Comparison of ENCODE assay signal across 10 cellular contexts in genomic region chr1:59025898-59026426, GRCh38.
A peak's percentile ranks its signal among the peaks of the same experiment; 100 is the strongest.
DNase-seq lines count a peak whose midpoint lies in the region; ATAC-seq and TF ChIP-seq lines count a peak whose summit lies in the region.
"Had no signal": no experiment of that assay in that cellular context is flagged by ENCODE, and none has a peak within 500 bp of the region (broad histone marks: within the 10 kb centered on the region; RNA-seq: fewer than 3 reads in every experiment).

No MANE protein-coding gene starts in this region.

- peaks cover 24% of the 10 kb centered on the region for H3K4me1 Mint-ChIP-seq in activated T-cell treated with anti-CD3 and anti-CD28 coated beads, Interleukin-2, amount 50 U/mL, for 24 hours (ENCODE audit: low read depth)
- H3K4me1 Mint-ChIP-seq in activated T-helper 17 cell treated with anti-CD3 and anti-CD28 coated beads, Interleukin-2, amount 50 U/mL, for 72 hours: peaks cover 9% of the 10 kb centered on the region
- H3K4me1 Mint-ChIP-seq in type B pancreatic cell (ENCODE audit: unreplicated experiment): peaks cover 10% of the 10 kb centered on the region

- TF ChIP-seq CTCF in type B pancreatic cell (conservative IDR thresholded peaks at IDR 0.05): no peak

- peaks cover 2% of the 10 kb centered on the region for H3K9me3 Mint-ChIP-seq in activated T-cell treated with anti-CD3 and anti-CD28 coated beads, Interleukin-2, amount 50 U/mL, for 24 hours
- H3K9me3 Mint-ChIP-seq in activated T-helper 17 cell treated with anti-CD3 and anti-CD28 coated beads, Interleukin-2, amount 50 U/mL, for 72 hours: no peaks in the 10 kb centered on the region
- H3K9me3 Mint-ChIP-seq in type B pancreatic cell: no peaks in the 10 kb centered on the region
- H3K9me3 Mint-ChIP-seq: CD8-positive, alpha-beta T cell; central memory CD8-positive, alpha-beta T cell had no signal

- H3K36me3 Mint-ChIP-seq in activated T-cell treated with anti-CD3 and anti-CD28 coated beads, Interleukin-2, amount 50 U/mL, for 24 hours (ENCODE audit: low read depth): no peaks in the 10 kb centered on the region
- no peaks in the 10 kb centered on the region for H3K36me3 Mint-ChIP-seq in activated T-helper 17 cell treated with anti-CD3 and anti-CD28 coated beads, Interleukin-2, amount 50 U/mL, for 72 hours (ENCODE audit: low read depth)
- H3K36me3 Mint-ChIP-seq in type B pancreatic cell: no peaks in the 10 kb centered on the region
- H3K36me3 Mint-ChIP-seq: CD8-positive, alpha-beta T cell had no signal

- H3K4me3 Mint-ChIP-seq in activated T-cell treated with anti-CD3 and anti-CD28 coated beads, Interleukin-2, amount 50 U/mL, for 24 hours: peak overlapping the region; percentile 19
- peak overlapping the region; percentile 17 for H3K4me3 Mint-ChIP-seq in activated T-helper 17 cell treated with anti-CD3 and anti-CD28 coated beads, Interleukin-2, amount 50 U/mL, for 72 hours
- no peak overlapping the region for H3K4me3 Mint-ChIP-seq in type B pancreatic cell
- H3K4me3 Mint-ChIP-seq: CD8-positive, alpha-beta T cell; central memory CD8-positive, alpha-beta T cell had no signal

- peak overlapping the region; percentile 87 for H3K27ac Mint-ChIP-seq in activated T-cell treated with anti-CD3 and anti-CD28 coated beads, Interleukin-2, amount 50 U/mL, for 24 hours
- no peak overlapping the region for H3K27ac Mint-ChIP-seq in activated T-helper 17 cell treated with anti-CD3 and anti-CD28 coated beads, Interleukin-2, amount 50 U/mL, for 72 hours
- H3K27ac Mint-ChIP-seq in type B pancreatic cell: peak overlapping the region; percentile 17
- H3K27ac Mint-ChIP-seq: CD8-positive, alpha-beta T cell had no signal

- H3K27me3 Mint-ChIP-seq in activated T-cell treated with anti-CD3 and anti-CD28 coated beads, Interleukin-2, amount 50 U/mL, for 24 hours: no peaks in the 10 kb centered on the region
- no peaks in the 10 kb centered on the region for H3K27me3 Mint-ChIP-seq in activated T-helper 17 cell treated with anti-CD3 and anti-CD28 coated beads, Interleukin-2, amount 50 U/mL, for 72 hours
- no peaks in the 10 kb centered on the region for H3K27me3 Mint-ChIP-seq in type B pancreatic cell

- no peak for DNase-seq in activated T-cell treated with anti-CD3 and anti-CD28 coated beads, Interleukin-2, amount 50 U/mL, for 24 hours
- DNase-seq in activated T-cell treated with anti-CD3 and anti-CD28 coated beads, Interleukin-2, amount 50 U/mL, for 1 hour: no peak
- DNase-seq in type B pancreatic cell (ENCODE audit: extremely low spot score, unreplicated experiment) (no peak), GDM1 (lab: John Stamatoyannopoulos, UW) (no peak), HCEC 1CT (no peak), ureter (ENCODE audit: low spot score) (no peak)
- DNase-seq: CD8-positive, alpha-beta T cell had no signal

- peak; percentile 86 for ATAC-seq in HG02973 (IDR thresholded peaks at IDR 0.05; ENCODE audit: unreplicated experiment)
- ATAC-seq in activated T-helper 17 cell treated with anti-CD3 and anti-CD28 coated beads, Interleukin-2, amount 50 U/mL, for 72 hours (replicated peaks): peak; percentile 64
- ATAC-seq: CD8-positive, alpha-beta T cell had no signal
